26 cellular contexts compared by ENCODE assay signal in genomic region chr2:231196592-231196991, GRCh38. TPM values are rescaled to one million over a fixed set of nuclear protein-coding genes. Genes with fewer than 3 reads are reported as not detected.
DNase-seq lines count a peak whose midpoint lies in the region; ATAC-seq and TF ChIP-seq lines count a peak whose summit lies in the region.
"Had no signal": no experiment of that assay in that cellular context is flagged by ENCODE, and none has a peak within 500 bp of the region (broad histone marks: within the 10 kb centered on the region; RNA-seq: fewer than 3 reads in every experiment).

No MANE protein-coding gene starts in this region.

- POLR2A ChIA-PET in HEK293T (lab: Yijun Ruan, JAX) = no interaction called here

- H2AFZ ChIP-seq in DND-41 (ENCODE audit: low read depth, low read length) = 0 out of 2 replicates have a peak overlapping the region, but pooled peaks have one; percentile 6
- H2AFZ ChIP-seq: PC-9 had no signal

- H4K20me1 ChIP-seq in DND-41 (ENCODE audit: insufficient read depth, low read length) = no peaks in the 10 kb centered on the region

- peaks cover 23% of the 10 kb centered on the region for H3K4me1 ChIP-seq in DND-41 (ENCODE audit: insufficient read depth, low read length)

- CTCF ChIA-PET in HEK293T (lab: Yijun Ruan, JAX) = interaction anchor here (0.6 kb wide), 1 partner anchor 43 kb away, joined by 3 read pairs; no protein-coding TSS in a partner anchor

- H3K4me2 ChIP-seq in DND-41 (ENCODE audit: insufficient read depth, low read length) = no peak overlapping the region
- H3K4me2 ChIP-seq: PC-9 had no signal

- no peaks in the 10 kb centered on the region for H3K27me3 ChIP-seq in DND-41 (ENCODE audit: insufficient read depth, low read length, poor library complexity)
- H3K27me3 ChIP-seq: left lung, tibial artery had no signal

- no peaks in the 10 kb centered on the region; the same call in 1 of the 2 replicates for H3K36me3 ChIP-seq in DND-41 (ENCODE audit: insufficient read depth, low read length)
- H3K36me3 ChIP-seq: left lung, tibial artery had no signal

- H3K4me3 Mint-ChIP-seq in T-helper 1 cell treated with Interleukin-12 subunit alpha and Interleukin-12 subunit beta and Interleukin-4 antibody, amounts not matched to agents 30 μg/mL and 1 μg/mL, for 36 hours = peak overlapping the region; percentile 57
- H3K4me3 Mint-ChIP-seq in chondrocyte (ENCODE audit: unreplicated experiment) = peak overlapping the region; percentile 7
- peak overlapping the region; percentile 73 to 87 (median 80) for H3K4me3 Mint-ChIP-seq in nephron

- no peak overlapping the region for H3K4me3 ChIP-seq in DND-41 (ENCODE audit: low read depth in 1 of 2, low read length in 2 of 2)
- H3K4me3 ChIP-seq: GM12878, heart right ventricle, left lung, PC-9, tibial artery had no signal

- DNase-seq in T-helper 1 cell (no peak), DND-41 (no peak), chondrocyte (ENCODE audit: low spot score) (peak; percentile 26), ureter (ENCODE audit: low spot score) (no peak), medulla oblongata (ENCODE audit: extremely low spot score) (no peak), HEK293T (ENCODE audit: extremely low spot score) (no peak)
- DNase-seq: activated naive CD8-positive, alpha-beta T cell treated with anti-CD3 and anti-CD28 coated beads, Interleukin-2, amount 10 ng/mL, durations not matched to agents 7 days and 5 days; activated T-cell treated with anti-CD3 and anti-CD28 coated beads for 4 hours; COR-L47; DMS79; heart right ventricle; left lung; NCI-H1092 treated with DMSO at 0.1 percent for 48 hours; NCI-H2107; nucleus accumbens; PC-9; SHP77 treated with DMSO at 0.1 percent for 48 hours; stimulated activated CD4-positive, alpha-beta T cell treated with anti-CD3 and anti-CD28 coated beads, Interleukin-2, amount 100 ng/mL, for 48 hours; stimulated activated naive CD8-positive, alpha-beta T cell treated with anti-CD3 and anti-CD28 coated beads, Interleukin-15, amount 100 ng/mL, for 72 hours; SW 1271 had no signal

- no peaks in the 10 kb centered on the region for H3K9me3 ChIP-seq in DND-41 (ENCODE audit: insufficient read depth, low read length, severe bottlenecking)
- H3K9me3 ChIP-seq: heart right ventricle, left lung, tibial artery had no signal

- H3K9ac ChIP-seq in DND-41 (ENCODE audit: low read depth, low read length) = no peak overlapping the region

- peaks cover 46% of the 10 kb centered on the region for H3K27me3 Mint-ChIP-seq in T-helper 1 cell treated with Interleukin-12 subunit alpha and Interleukin-12 subunit beta and Interleukin-4 antibody, amounts not matched to agents 30 μg/mL and 1 μg/mL, for 36 hours (ENCODE audit: low read depth)
- H3K27me3 Mint-ChIP-seq in chondrocyte (ENCODE audit: low read depth) = no peaks in the 10 kb centered on the region
- H3K27me3 Mint-ChIP-seq in nephron (ENCODE audit: low read depth) = no peaks in the 10 kb centered on the region

- no peak for TF ChIP-seq CTCF in DND-41 (IDR thresholded peaks at IDR 0.05; ENCODE audit: borderline replicate concordance, extremely low read depth, low read length, poor library complexity, severe bottlenecking)
- no peak for TF ChIP-seq CTCF in chondrocyte (IDR thresholded peaks at IDR 0.05)
- no peak for TF ChIP-seq CTCF in nephron (IDR thresholded peaks at IDR 0.05; ENCODE audit: unreplicated experiment in 3 of 3)

- no peak overlapping the region for H3K27ac ChIP-seq in DND-41 (ENCODE audit: low read length)
- H3K27ac ChIP-seq: 22Rv1, heart right ventricle, left lung, PC-9, tibial artery had no signal

- no peak overlapping the region for H3K27ac Mint-ChIP-seq in T-helper 1 cell treated with Interleukin-12 subunit alpha and Interleukin-12 subunit beta and Interleukin-4 antibody, amounts not matched to agents 30 μg/mL and 1 μg/mL, for 36 hours
- peak overlapping the region; percentile 32 for H3K27ac Mint-ChIP-seq in chondrocyte (ENCODE audit: unreplicated experiment)
- H3K27ac Mint-ChIP-seq in nephron = peak overlapping the region; percentile 49 to 88 (median 74)
- H3K27ac Mint-ChIP-seq: activated naive CD8-positive, alpha-beta T cell treated with anti-CD3 and anti-CD28 coated beads, Interleukin-2, amount 10 ng/mL, durations not matched to agents 7 days and 5 days; stimulated activated naive CD8-positive, alpha-beta T cell treated with anti-CD3 and anti-CD28 coated beads, Interleukin-15, amount 100 ng/mL, for 72 hours had no signal

- H3K9me3 Mint-ChIP-seq in T-helper 1 cell treated with Interleukin-12 subunit alpha and Interleukin-12 subunit beta and Interleukin-4 antibody, amounts not matched to agents 30 μg/mL and 1 μg/mL, for 36 hours = no peaks in the 10 kb centered on the region
- H3K9me3 Mint-ChIP-seq in chondrocyte (ENCODE audit: low read depth) = no peaks in the 10 kb centered on the region
- H3K9me3 Mint-ChIP-seq in nephron = peaks cover 2% of the 10 kb centered on the region
- H3K9me3 Mint-ChIP-seq: activated naive CD8-positive, alpha-beta T cell treated with anti-CD3 and anti-CD28 coated beads, Interleukin-2, amount 10 ng/mL, durations not matched to agents 7 days and 5 days; stimulated activated naive CD8-positive, alpha-beta T cell treated with anti-CD3 and anti-CD28 coated beads, Interleukin-15, amount 100 ng/mL, for 72 hours had no signal

- H3K36me3 Mint-ChIP-seq in T-helper 1 cell treated with Interleukin-12 subunit alpha and Interleukin-12 subunit beta and Interleukin-4 antibody, amounts not matched to agents 30 μg/mL and 1 μg/mL, for 36 hours (ENCODE audit: low read depth) = peaks cover 1% of the 10 kb centered on the region
- H3K36me3 Mint-ChIP-seq in chondrocyte (ENCODE audit: low read depth) = peaks cover 10% of the 10 kb centered on the region
- peaks cover 8% of the 10 kb centered on the region for H3K36me3 Mint-ChIP-seq in nephron (ENCODE audit: low read depth)
- H3K36me3 Mint-ChIP-seq: activated naive CD8-positive, alpha-beta T cell treated with anti-CD3 and anti-CD28 coated beads, Interleukin-2, amount 10 ng/mL, durations not matched to agents 7 days and 5 days had no signal

- no peak for ATAC-seq in DND-41 (ENCODE audit: insufficient read depth, low read depth)
- ATAC-seq: GM12878; HCT116; heart right ventricle; left lung; stimulated activated naive CD8-positive, alpha-beta T cell treated with anti-CD3 and anti-CD28 coated beads, Interleukin-15, amount 100 ng/mL, for 72 hours had no signal

- H3K4me1 Mint-ChIP-seq in T-helper 1 cell treated with Interleukin-12 subunit alpha and Interleukin-12 subunit beta and Interleukin-4 antibody, amounts not matched to agents 30 μg/mL and 1 μg/mL, for 36 hours (ENCODE audit: low read depth) = peaks cover 4% of the 10 kb centered on the region
- H3K4me1 Mint-ChIP-seq in chondrocyte (ENCODE audit: low read depth) (peaks cover 52% of the 10 kb centered on the region), nephron (peaks cover 30% of the 10 kb centered on the region)

- no peaks in the 10 kb centered on the region for H3K79me2 ChIP-seq in DND-41 (ENCODE audit: insufficient read depth, low read length)

TF ChIP-seq in HEK293T, 16 proteins besides CTCF, POLR2A, EP300 and RAD21:
- TF ChIP-seq L3MBTL2 (conservative IDR thresholded peaks at IDR 0.05) = no peak
- TF ChIP-seq ELF4 (IDR thresholded peaks at IDR 0.05) = no peak
- TF ChIP-seq SP1 (IDR thresholded peaks at IDR 0.05) = no peak
- no peak for TF ChIP-seq FOXA1 (IDR thresholded peaks at IDR 0.05)
- no peak for TF ChIP-seq FOXK2 (IDR thresholded peaks at IDR 0.05)
- TF ChIP-seq ZNF384 (IDR thresholded peaks at IDR 0.05) = no peak
- no peak for TF ChIP-seq CTBP1 (IDR thresholded peaks at IDR 0.05; ENCODE audit: borderline replicate concordance)
- TF ChIP-seq TARDBP (IDR thresholded peaks at IDR 0.05) = no peak
- no peak for TF ChIP-seq ARNT (IDR thresholded peaks at IDR 0.05)
- no peak for TF ChIP-seq HDGF (IDR thresholded peaks at IDR 0.05; ENCODE audit: borderline replicate concordance)
- TF ChIP-seq LEF1 (IDR thresholded peaks at IDR 0.05; ENCODE audit: borderline replicate concordance) = no peak
- TF ChIP-seq FOXM1 (IDR thresholded peaks at IDR 0.05; ENCODE audit: borderline replicate concordance) = no peak
- no peak for TF ChIP-seq NFRKB (IDR thresholded peaks at IDR 0.05)
- TF ChIP-seq SUZ12 (IDR thresholded peaks at IDR 0.05) = no peak
- TF ChIP-seq BHLHE40 (IDR thresholded peaks at IDR 0.05; ENCODE audit: borderline replicate concordance) = no peak
- TF ChIP-seq, protein P1, sequence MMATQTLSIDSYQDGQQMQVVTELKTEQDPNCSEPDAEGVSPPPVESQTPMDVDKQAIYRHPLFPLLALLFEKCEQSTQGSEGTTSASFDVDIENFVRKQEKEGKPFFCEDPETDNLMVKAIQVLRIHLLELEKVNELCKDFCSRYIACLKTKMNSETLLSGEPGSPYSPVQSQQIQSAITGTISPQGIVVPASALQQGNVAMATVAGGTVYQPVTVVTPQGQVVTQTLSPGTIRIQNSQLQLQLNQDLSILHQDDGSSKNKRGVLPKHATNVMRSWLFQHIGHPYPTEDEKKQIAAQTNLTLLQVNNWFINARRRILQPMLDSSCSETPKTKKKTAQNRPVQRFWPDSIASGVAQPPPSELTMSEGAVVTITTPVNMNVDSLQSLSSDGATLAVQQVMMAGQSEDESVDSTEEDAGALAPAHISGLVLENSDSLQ (IDR thresholded peaks at IDR 0.05) = no peak

RNA-seq across cellular contexts. Expression of gene ARMC9, which starts 1.8 kb away (rescaled TPM):
- 71.6 to 188 TPM (median 187 TPM) in 3 replicates for total RNA-seq in chondrocyte
- 16.0 TPM for total RNA-seq in ureter

Comparison
In these comparisons a context has a peak if more than half of its experiments do, and no peak if none do; other contexts are left out.
1. H3K4me3 Mint-ChIP-seq: peak in every context shown above with its lines; median percentile 80 in nephron; 57 in T-helper 1 cell treated with Interleukin-12 subunit alpha and Interleukin-12 subunit beta and Interleukin-4 antibody, amounts not matched to agents 30 μg/mL and 1 μg/mL, for 36 hours; 7 in chondrocyte.